24 cellular contexts compared by ENCODE assay signal in the genomic region with DNA sequence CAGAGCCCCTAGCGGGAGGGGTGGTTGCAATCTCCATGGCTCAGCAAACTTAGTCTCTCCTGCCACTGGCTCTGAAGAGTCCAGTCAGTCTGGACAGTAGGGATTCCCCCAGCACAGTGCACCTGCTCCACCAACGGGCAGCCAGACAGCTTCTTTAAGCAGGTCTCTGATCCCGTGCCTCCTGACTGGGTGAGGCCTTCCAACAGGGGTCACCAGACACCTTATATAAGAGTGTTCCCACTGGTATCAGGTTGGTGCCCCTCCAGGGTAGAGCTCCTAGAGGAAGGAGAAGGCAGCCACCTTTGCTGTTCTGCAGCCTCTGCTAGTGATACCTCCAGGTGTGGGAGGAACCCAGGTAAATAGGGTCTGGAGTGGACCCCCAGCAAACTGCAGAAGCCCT.
A peak's percentile ranks its signal among the peaks of the same experiment; 100 is the strongest.
DNase-seq lines count a peak whose midpoint lies in the region; ATAC-seq, FAIRE-seq and TF ChIP-seq lines count a peak whose summit lies in the region.
"Had no signal": no experiment of that assay in that cellular context is flagged by ENCODE, and none has a peak within 500 bp of the region (broad histone marks: within the 10 kb centered on the region; RNA-seq: fewer than 3 reads in every experiment).

No MANE protein-coding gene starts in this region.

- H3K36me3 Mint-ChIP-seq in WTC11: 0 out of 2 replicates have a peak, but pooled peaks cover 3% of the 10 kb centered on the region
- H3K36me3 Mint-ChIP-seq: CD4-positive, CD25-positive, alpha-beta regulatory T cell; CD8-positive, alpha-beta memory T cell; IgD-negative memory B cell had no signal

- H3K9ac ChIP-seq in liver (ENCODE audit: low read depth in 1 of 2, low read length in 2 of 2) (no peak overlapping the region), HepG2 (ENCODE audit: insufficient read depth, low read depth, low read length) (no peak overlapping the region)
- H3K9ac ChIP-seq: BLaER1 treated with 17β-estradiol and CSF1 and Interleukin-3, amounts not matched to agents 10 nM and 100 nM had no signal

- in situ Hi-C loops in HepG2 (cut with HindIII; ENCODE audit: extremely low pct_ligation_motif_present, low pct_unique_long_range_greater_than_20kb): no loop called here

- H3K79me2 ChIP-seq in HepG2 (ENCODE audit: insufficient read depth, low read length): no peaks in the 10 kb centered on the region

- H3K4me3 ChIP-seq in liver (ENCODE audit: low read depth in 1 of 3, low read length in 3 of 3) (no peak overlapping the region), HepG2 (replicated peaks in 1 of 3; ENCODE audit: insufficient read depth in 1 of 3, low read depth in 2 of 3, low read length in 3 of 3) (no peak overlapping the region), upper lobe of right lung (no peak overlapping the region)
- H3K4me3 ChIP-seq: BLaER1 treated with 17β-estradiol and CSF1 and Interleukin-3, amounts not matched to agents 10 nM and 100 nM had no signal

- H3K4me1 ChIP-seq in liver (ENCODE audit: control insufficient read depth in 4 of 4, insufficient read depth in 4 of 4, low read length in 3 of 4) (no peaks in the 10 kb centered on the region), HepG2 (ENCODE audit: insufficient read depth, low read length) (no peaks in the 10 kb centered on the region), foreskin keratinocyte (peaks cover 4% of the 10 kb centered on the region), upper lobe of right lung (no peaks in the 10 kb centered on the region)
- H3K4me1 ChIP-seq: BLaER1 treated with 17β-estradiol and CSF1 and Interleukin-3, amounts not matched to agents 10 nM and 100 nM had no signal

- H3K4me3 Mint-ChIP-seq in WTC11: no peak overlapping the region
- H3K4me3 Mint-ChIP-seq: B cell; CD4-positive, CD25-positive, alpha-beta regulatory T cell; CD8-positive, alpha-beta memory T cell; HFFc6; IgD-negative memory B cell had no signal

- H3K27ac ChIP-seq in liver (ENCODE audit: low read depth in 1 of 2, low read length in 2 of 2) (no peak overlapping the region), HepG2 (ENCODE audit: extremely low read length, insufficient read depth, low read length) (no peak overlapping the region), foreskin keratinocyte (no peak overlapping the region), upper lobe of right lung (no peak overlapping the region)
- H3K27ac ChIP-seq: BLaER1 treated with 17β-estradiol and CSF1 and Interleukin-3, amounts not matched to agents 10 nM and 100 nM had no signal

- H4K20me1 ChIP-seq in HepG2 (ENCODE audit: insufficient read depth, low read length): no peaks in the 10 kb centered on the region
- H4K20me1 ChIP-seq: BLaER1 treated with 17β-estradiol and CSF1 and Interleukin-3, amounts not matched to agents 10 nM and 100 nM had no signal

- peaks cover 9% of the 10 kb centered on the region for H3K9me3 Mint-ChIP-seq in WTC11

- POLR2A ChIA-PET in HepG2 (lab: Yijun Ruan, JAX): no interaction called here
- POLR2A ChIA-PET in WTC11 (lab: Charles Lee): no interaction called here

- TF ChIP-seq POLR2A in HepG2 (IDR thresholded peaks at IDR 0.05; ENCODE audit: insufficient read depth in 1 of 2, low read depth in 2 of 2, low read length in 2 of 2): no peak

- DNase-seq in HepG2 (ENCODE audit: low spot score) (no peak), WTC11 (ENCODE audit: low spot score) (peak; percentile 25), foreskin keratinocyte (no peak), upper lobe of right lung (peak; percentile 29), iPS-NIHi11 (ENCODE audit: low spot score) (no peak), CD1c-positive myeloid dendritic cell (ENCODE audit: extremely low spot score) (no peak), RKO (ENCODE audit: low spot score) (no peak)
- DNase-seq: CD4-positive, CD25-positive, alpha-beta regulatory T cell; CD8-positive, alpha-beta memory T cell; COR-L47; DMS153; GOT3; H7; HFFc6; KBM-7 had no signal

- no peak overlapping the region for H3K4me2 ChIP-seq in HepG2 (ENCODE audit: low read depth, low read length)
- H3K4me2 ChIP-seq: BLaER1 treated with 17β-estradiol and CSF1 and Interleukin-3, amounts not matched to agents 10 nM and 100 nM had no signal

- H3K27ac Mint-ChIP-seq in WTC11: no peak overlapping the region
- H3K27ac Mint-ChIP-seq: B cell; CD4-positive, CD25-positive, alpha-beta regulatory T cell; HFFc6; IgD-negative memory B cell had no signal

- H3K36me3 ChIP-seq in liver (ENCODE audit: control insufficient read depth in 4 of 4, insufficient read depth in 3 of 4, low read depth in 1 of 4, low read length in 3 of 4) (no peaks in the 10 kb centered on the region), HepG2 (replicated peaks in 1 of 2; ENCODE audit: control insufficient read depth in 1 of 2, insufficient read depth in 2 of 2, low read length in 2 of 2) (no peaks in the 10 kb centered on the region), upper lobe of right lung (no peaks in the 10 kb centered on the region)
- H3K36me3 ChIP-seq: BLaER1 treated with 17β-estradiol and CSF1 and Interleukin-3, amounts not matched to agents 10 nM and 100 nM had no signal

- intact Hi-C loops in HepG2 (cut with micrococcal nuclease; ENCODE audit: unreplicated experiment) (no loop called here), upper lobe of right lung (cut with DNase I) (no loop called here)

- no peaks in the 10 kb centered on the region for H3K27me3 Mint-ChIP-seq in WTC11 (ENCODE audit: low read depth)
- H3K27me3 Mint-ChIP-seq: B cell; CD4-positive, CD25-positive, alpha-beta regulatory T cell; CD8-positive, alpha-beta memory T cell; IgD-negative memory B cell had no signal

- no peak overlapping the region for H2AFZ ChIP-seq in HepG2 (ENCODE audit: low read length)

- WGBS in liver: 84% methylated on average over 3 of the region's 3 CpGs
- no CpG with 5 or more reads among the region's 3 CpGs for WGBS in HepG2 (ENCODE audit: low lambda C conversion rate)

- no peak for TF ChIP-seq EP300 in HepG2 (IDR thresholded peaks at IDR 0.05; ENCODE audit: low read depth in 2 of 2, low read length in 2 of 2)
- no peak for TF ChIP-seq EP300 in HepG2 (CRISPR knock-in tag; IDR thresholded peaks at IDR 0.05; ENCODE audit: borderline replicate concordance)

- H3K27me3 ChIP-seq in liver (ENCODE audit: control insufficient read depth in 4 of 4, insufficient read depth in 4 of 4, low read length in 3 of 4): no peaks in the 10 kb centered on the region
- no peaks in the 10 kb centered on the region for H3K27me3 ChIP-seq in HepG2 (ENCODE audit: control insufficient read depth in 1 of 2, insufficient read depth in 2 of 2, low read length in 2 of 2)
- no peaks in the 10 kb centered on the region for H3K27me3 ChIP-seq in foreskin keratinocyte
- H3K27me3 ChIP-seq in upper lobe of right lung: no peaks in the 10 kb centered on the region
- H3K27me3 ChIP-seq: BLaER1 treated with 17β-estradiol and CSF1 and Interleukin-3, amounts not matched to agents 10 nM and 100 nM had no signal

- TF ChIP-seq RAD21 in liver (IDR thresholded peaks at IDR 0.05) (peak in 1 of 2 donors; percentile 23), HepG2 (CRISPR knock-in tag; IDR thresholded peaks at IDR 0.05) (no peak)

- no TSS peak for BruUV-seq in HepG2 (replicated peaks; lab: Mats Ljungman, UMichigan)

- CTCF ChIA-PET in HepG2 (lab: Yijun Ruan, JAX; ENCODE audit: low intra/inter-chr PET ratio, low total read pairs): no interaction called here
- CTCF ChIA-PET in WTC11 (lab: Charles Lee): no interaction called here

- TF ChIP-seq CTCF in liver (IDR thresholded peaks at IDR 0.05; ENCODE audit: low read depth, low read length, missing input control) (peak; percentile 14), HepG2 (CRISPR knock-in tag; IDR thresholded peaks at IDR 0.05) (no peak), WTC11 (IDR thresholded peaks at IDR 0.05) (no peak), foreskin keratinocyte (conservative IDR thresholded peaks at IDR 0.05) (no peak), upper lobe of right lung (IDR thresholded peaks at IDR 0.05) (no peak)

- no peaks in the 10 kb centered on the region for H3K9me3 ChIP-seq in liver (ENCODE audit: control insufficient read depth in 4 of 4, low read length in 3 of 4)
- H3K9me3 ChIP-seq in HepG2 (ENCODE audit: low read length): peaks cover 71% of the 10 kb centered on the region
- no peaks in the 10 kb centered on the region for H3K9me3 ChIP-seq in upper lobe of right lung
- H3K9me3 ChIP-seq: BLaER1 treated with 17β-estradiol and CSF1 and Interleukin-3, amounts not matched to agents 10 nM and 100 nM had no signal

- ATAC-seq in HepG2: no peak
- peak; percentile 84 for ATAC-seq in WTC11
- ATAC-seq in foreskin keratinocyte: peak; percentile 26
- no peak for ATAC-seq in upper lobe of right lung
- ATAC-seq: HCT116 had no signal

- H3K4me1 Mint-ChIP-seq in WTC11: no peaks in the 10 kb centered on the region
- H3K4me1 Mint-ChIP-seq: B cell; CD4-positive, CD25-positive, alpha-beta regulatory T cell; CD8-positive, alpha-beta memory T cell; IgD-negative memory B cell had no signal

- FAIRE-seq in HepG2 (lab: Jason Lieb, UNC): no peak
- FAIRE-seq: G401.6, GM12892, GM18507, HTR-8/SVneo had no signal

TF ChIP-seq in liver, 16 proteins besides CTCF, POLR2A, EP300 and RAD21 (continues in another document):
- TF ChIP-seq EGR1 (IDR thresholded peaks at IDR 0.05; ENCODE audit: low read depth in 2 of 2): no peak
- no peak for TF ChIP-seq TAF1 (conservative IDR thresholded peaks at IDR 0.05)
- TF ChIP-seq GABPA (IDR thresholded peaks at IDR 0.05 in 1 of 2, conservative IDR thresholded peaks at IDR 0.05 in 1 of 2): no peak

TF ChIP-seq in HepG2, 621 proteins besides CTCF, POLR2A, EP300 and RAD21 (continues in another document):
- TF ChIP-seq TSC22D2 (CRISPR knock-in tag; IDR thresholded peaks at IDR 0.05; ENCODE audit: borderline replicate concordance) (no peak), FOSL2 (CRISPR knock-in tag; IDR thresholded peaks at IDR 0.05) (no peak), ZNF20 (CRISPR knock-in tag; IDR thresholded peaks at IDR 0.05) (no peak)

TF ChIP-seq in WTC11, 78 proteins besides CTCF, POLR2A, EP300 and RAD21 (continues in another document):
- TF ChIP-seq CBFB (CRISPR knock-in tag; IDR thresholded peaks at IDR 0.05; ENCODE audit: low read depth): no peak
- no peak for TF ChIP-seq EMX1 (CRISPR knock-in tag; IDR thresholded peaks at IDR 0.05)
- TF ChIP-seq PREB (CRISPR knock-in tag; IDR thresholded peaks at IDR 0.05; ENCODE audit: borderline replicate concordance): no peak
- TF ChIP-seq HMGA2 (CRISPR knock-in tag; IDR thresholded peaks at IDR 0.05): no peak
- TF ChIP-seq TP53 (CRISPR knock-in tag; IDR thresholded peaks at IDR 0.05): no peak
- TF ChIP-seq JAZF1 (CRISPR knock-in tag; IDR thresholded peaks at IDR 0.05): no peak
- TF ChIP-seq ELF4 (CRISPR knock-in tag; IDR thresholded peaks at IDR 0.05; ENCODE audit: low read depth): no peak
- TF ChIP-seq CREM (CRISPR knock-in tag; IDR thresholded peaks at IDR 0.05): no peak

Comparison
In these comparisons a context has a peak if more than half of its experiments do, and no peak if none do; other contexts are left out.
1. ATAC-seq: peak in WTC11 (single experiment) and foreskin keratinocyte (single experiment); none in HepG2 (single experiment) and upper lobe of right lung (single experiment).
2. DNase-seq: peak in WTC11 (single experiment) and upper lobe of right lung (single experiment); none in HepG2 (single experiment), foreskin keratinocyte (0 of 2), iPS-NIHi11 (single experiment), CD1c-positive myeloid dendritic cell (single experiment) and RKO (single experiment).